Comparison of ENCODE assay signal across 20 cellular contexts in the genomic region with DNA sequence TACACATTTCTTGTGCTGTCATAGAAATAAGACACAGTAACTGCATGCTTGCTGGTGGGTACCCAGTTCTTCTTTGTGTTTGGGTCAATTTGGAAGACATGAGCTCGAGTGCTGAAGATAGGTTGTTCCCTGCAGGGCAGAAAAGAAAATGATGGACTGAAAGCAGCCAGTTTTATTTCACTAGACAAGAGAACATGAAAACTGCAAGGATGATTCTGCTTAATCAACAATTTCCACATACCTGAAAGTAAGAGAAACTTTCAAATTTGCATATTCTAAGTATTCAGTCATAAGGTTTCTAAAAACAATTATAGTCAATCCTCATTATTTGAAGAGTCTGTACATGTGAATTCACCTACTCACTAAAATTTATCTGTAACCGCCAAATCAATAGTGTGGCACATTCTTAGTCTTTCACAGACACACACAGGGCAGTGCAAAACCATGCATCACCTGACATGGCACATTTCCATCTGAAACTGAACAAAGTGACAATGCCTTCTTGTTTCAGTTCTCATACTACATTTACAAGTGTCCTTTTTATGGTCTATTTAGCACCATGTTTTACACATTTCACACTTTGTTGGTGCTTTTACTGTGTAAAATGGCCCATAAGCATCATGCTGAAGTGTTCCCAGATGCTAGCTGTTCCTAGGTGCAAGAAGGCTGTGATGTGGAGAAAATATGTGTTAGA. TPM values are rescaled to one million over a fixed set of nuclear protein-coding genes. Genes with fewer than 3 reads are reported as not detected.
A peak's percentile ranks its signal among the peaks of the same experiment; 100 is the strongest.
DNase-seq lines count a peak whose midpoint lies in the region; ATAC-seq and TF ChIP-seq lines count a peak whose summit lies in the region.
"Had no signal": no experiment of that assay in that cellular context is flagged by ENCODE, and none has a peak within 500 bp of the region (broad histone marks: within the 10 kb centered on the region; RNA-seq: fewer than 3 reads in every experiment).

No MANE protein-coding gene starts in this region.

- ATAC-seq in GM18520 (IDR thresholded peaks at IDR 0.05; ENCODE audit: unreplicated experiment) (peak; percentile 89), GM21381 (IDR thresholded peaks at IDR 0.05; ENCODE audit: unreplicated experiment) (peak; percentile 78), HG03039 (IDR thresholded peaks at IDR 0.05; ENCODE audit: unreplicated experiment) (peak; percentile 70), upper lobe of right lung (no peak)
- ATAC-seq in activated T-helper 17 cell treated with anti-CD3 and anti-CD28 coated beads, Interleukin-2, amount 50 U/mL, for 72 hours (replicated peaks): peak; percentile 35
- ATAC-seq: T-cell had no signal

- intact Hi-C loops in upper lobe of right lung (cut with DNase I): no loop called here
- intact Hi-C loops in stomach (cut with DNase I; ENCODE audit: low total_unique reads): no loop called here

- no peaks in the 10 kb centered on the region for H3K9me3 ChIP-seq in upper lobe of right lung
- H3K9me3 ChIP-seq in stomach: no peaks in the 10 kb centered on the region
- H3K9me3 ChIP-seq: vagina had no signal

- no peaks in the 10 kb centered on the region for H3K27me3 ChIP-seq in upper lobe of right lung
- no peaks in the 10 kb centered on the region for H3K27me3 ChIP-seq in stomach
- H3K27me3 ChIP-seq: neural progenitor cell, vagina had no signal

- peaks cover 4% of the 10 kb centered on the region for H3K4me1 Mint-ChIP-seq in activated T-helper 17 cell treated with anti-CD3 and anti-CD28 coated beads, Interleukin-2, amount 50 U/mL, for 72 hours
- H3K4me1 Mint-ChIP-seq: activated naive CD8-positive, alpha-beta T cell treated with anti-CD3 and anti-CD28 coated beads, Interleukin-2, amount 10 ng/mL, durations not matched to agents 7 days and 5 days; CD4-positive, CD25-positive, alpha-beta regulatory T cell; neural progenitor cell; T-cell had no signal

- no peak for TF ChIP-seq POLR2A in stomach (IDR thresholded peaks at IDR 0.05)

- no peaks in the 10 kb centered on the region for H3K9me3 Mint-ChIP-seq in activated T-helper 17 cell treated with anti-CD3 and anti-CD28 coated beads, Interleukin-2, amount 50 U/mL, for 72 hours
- H3K9me3 Mint-ChIP-seq: activated CD4-positive, alpha-beta memory T cell treated with anti-CD3 and anti-CD28 coated beads for 36 hours; activated naive CD8-positive, alpha-beta T cell treated with anti-CD3 and anti-CD28 coated beads, Interleukin-2, amount 10 ng/mL, durations not matched to agents 7 days and 5 days; IgD-negative memory B cell; neural progenitor cell; T-cell had no signal

- H3K27me3 Mint-ChIP-seq in activated T-helper 17 cell treated with anti-CD3 and anti-CD28 coated beads, Interleukin-2, amount 50 U/mL, for 72 hours: peaks cover 20% of the 10 kb centered on the region
- H3K27me3 Mint-ChIP-seq: activated naive CD8-positive, alpha-beta T cell treated with anti-CD3 and anti-CD28 coated beads, Interleukin-2, amount 10 ng/mL, durations not matched to agents 7 days and 5 days; IgD-negative memory B cell had no signal

- no peak for TF ChIP-seq CTCF in upper lobe of right lung (IDR thresholded peaks at IDR 0.05)
- TF ChIP-seq CTCF in stomach (IDR thresholded peaks at IDR 0.05): no peak

- H3K4me1 ChIP-seq in upper lobe of right lung: no peaks in the 10 kb centered on the region
- H3K4me1 ChIP-seq in stomach: peaks cover 0 to 9% (median 0%) of the 10 kb centered on the region in 4 donors
- H3K4me1 ChIP-seq: neural progenitor cell, vagina had no signal

- H3K27ac ChIP-seq in upper lobe of right lung (no peak overlapping the region), stomach (no peak overlapping the region)
- H3K27ac ChIP-seq: neural progenitor cell, skin epidermis, vagina had no signal

- no peak overlapping the region for H3K4me3 ChIP-seq in upper lobe of right lung
- H3K4me3 ChIP-seq in stomach: no peak overlapping the region
- H3K4me3 ChIP-seq: neural progenitor cell, skin epidermis, vagina had no signal

- DNase-seq in DMS79 (lab: John Stamatoyannopoulos, UW) (no peak), mesenteric fat pad (ENCODE audit: low spot score) (no peak), upper lobe of right lung (no peak), stomach (no peak)
- DNase-seq: activated CD4-positive, alpha-beta memory T cell treated with anti-CD3 and anti-CD28 coated beads for 36 hours; activated naive CD8-positive, alpha-beta T cell treated with anti-CD3 and anti-CD28 coated beads, Interleukin-2, amount 10 ng/mL, durations not matched to agents 7 days and 5 days; foreskin melanocyte; HCEC 1CT; kidney glomerular epithelial cell; NCI-H187; T-cell had no signal

- H3K4me3 Mint-ChIP-seq in activated T-helper 17 cell treated with anti-CD3 and anti-CD28 coated beads, Interleukin-2, amount 50 U/mL, for 72 hours: no peak overlapping the region
- H3K4me3 Mint-ChIP-seq: activated CD4-positive, alpha-beta memory T cell treated with anti-CD3 and anti-CD28 coated beads for 36 hours; activated naive CD8-positive, alpha-beta T cell treated with anti-CD3 and anti-CD28 coated beads, Interleukin-2, amount 10 ng/mL, durations not matched to agents 7 days and 5 days; CD4-positive, CD25-positive, alpha-beta regulatory T cell; IgD-negative memory B cell; neural progenitor cell; T-cell had no signal

- H3K27ac Mint-ChIP-seq in activated T-helper 17 cell treated with anti-CD3 and anti-CD28 coated beads, Interleukin-2, amount 50 U/mL, for 72 hours: no peak overlapping the region
- H3K27ac Mint-ChIP-seq: activated CD4-positive, alpha-beta memory T cell treated with anti-CD3 and anti-CD28 coated beads for 36 hours; activated naive CD8-positive, alpha-beta T cell treated with anti-CD3 and anti-CD28 coated beads, Interleukin-2, amount 10 ng/mL, durations not matched to agents 7 days and 5 days; CD4-positive, CD25-positive, alpha-beta regulatory T cell; IgD-negative memory B cell; neural progenitor cell; T-cell had no signal

- H3K36me3 ChIP-seq in upper lobe of right lung (no peaks in the 10 kb centered on the region), stomach (no peaks in the 10 kb centered on the region)
- H3K36me3 ChIP-seq: neural progenitor cell, vagina had no signal

- WGBS in stomach, 5 donors: 59 to 77% (median 65%) methylated on average over 2 of the region's 2 CpGs

- H3K36me3 Mint-ChIP-seq in activated T-helper 17 cell treated with anti-CD3 and anti-CD28 coated beads, Interleukin-2, amount 50 U/mL, for 72 hours (ENCODE audit: low read depth): peaks cover 7% of the 10 kb centered on the region

- TF ChIP-seq EP300 in stomach (IDR thresholded peaks at IDR 0.05): no peak

RNA-seq across cellular contexts. Expression of a gene that starts 56.9 kb away (rescaled TPM):
- 1 to 10 TPM; 2.3 to 6.0 TPM for total RNA-seq in activated T-helper 17 cell treated with anti-CD3 and anti-CD28 coated beads, Interleukin-2, amount 50 U/mL, for 72 hours
- total RNA-seq in mesenteric fat pad (3.2 TPM), upper lobe of right lung (7.4 TPM), stomach (10 to 100 TPM in 3 of 5 donors, 1 to 10 TPM in 2; 2.7 to 21.6 (median 13.6) TPM)
- polyA plus RNA-seq in stomach: 1 to 10 TPM in 2 of 3 donors, under 1 TPM in 1; 0.85 to 2.3 (median 2.1) TPM
